8 cellular contexts compared by ENCODE assay signal in genomic region chr2:9207641-9208301, GRCh38.
A peak's percentile ranks its signal among the peaks of the same experiment; 100 is the strongest.
DNase-seq lines count a peak whose midpoint lies in the region; ATAC-seq and TF ChIP-seq lines count a peak whose summit lies in the region.

No MANE protein-coding gene starts in this region.

- ATAC-seq in GM21367 (IDR thresholded peaks at IDR 0.05; ENCODE audit: unreplicated experiment) (no peak), HG03439 (IDR thresholded peaks at IDR 0.05; ENCODE audit: unreplicated experiment) (no peak)

- peaks cover 8% of the 10 kb centered on the region for H3K36me3 Mint-ChIP-seq in nephron (ENCODE audit: low read depth)

- H3K9me3 Mint-ChIP-seq in nephron: no peaks in the 10 kb centered on the region

- in situ Hi-C loops in GM13977 (cut with MboI; ENCODE audit: low pct_unique_long_range_greater_than_20kb, low sequenced_read_pairs, unreplicated experiment): no loop called here

- H3K27me3 Mint-ChIP-seq in nephron (ENCODE audit: low read depth): no peaks in the 10 kb centered on the region

- TF ChIP-seq CTCF in AG09309 (IDR thresholded peaks at IDR 0.05; ENCODE audit: control insufficient read depth, insufficient read depth, low read depth, low read length, missing control alignments) (no peak), GM13977 (IDR thresholded peaks at IDR 0.05; ENCODE audit: extremely low read depth, insufficient read depth, missing control alignments) (no peak), epithelial cell of esophagus (IDR thresholded peaks at IDR 0.05; ENCODE audit: insufficient read depth, low read depth, low read length, missing control alignments) (no peak), nephron (IDR thresholded peaks at IDR 0.05; ENCODE audit: unreplicated experiment in 3 of 3) (no peak)

- H3K27ac Mint-ChIP-seq in nephron: peak overlapping the region; percentile 14 to 92 (median 90)

- DNase-seq in AG09309 (ENCODE audit: low read depth) (no peak), GM13977 (ENCODE audit: low spot score) (peak; percentile 48), RPMI8226 (peak; percentile 36), epithelial cell of esophagus (ENCODE audit: low read depth) (peak; percentile 54), NCI-H2029 (lab: John Stamatoyannopoulos, UW) (no peak)

- peaks cover 40% of the 10 kb centered on the region for H3K4me1 Mint-ChIP-seq in nephron

- peak overlapping the region; percentile 94 for H3K4me3 ChIP-seq in AG09309 (ENCODE audit: control insufficient read depth, low read depth, low read length)
- peak overlapping the region; percentile 67 for H3K4me3 ChIP-seq in epithelial cell of esophagus (ENCODE audit: low read length)

- H3K4me3 Mint-ChIP-seq in nephron: peak overlapping the region; percentile 88 to 94 (median 91)

Comparison
In these comparisons a context has a peak if more than half of its experiments do, and no peak if none do; other contexts are left out.
1. DNase-seq: peak in GM13977 (single experiment), RPMI8226 (single experiment) and epithelial cell of esophagus (single experiment); none in AG09309 (single experiment) and NCI-H2029 (single experiment).